In genomic region chr12:119180380-119181040, GRCh38 we compare ENCODE assay signal across 8 cellular contexts. TPM values are rescaled to one million over a fixed set of nuclear protein-coding genes. Genes with fewer than 3 reads are reported as not detected.
DNase-seq lines count a peak whose midpoint lies in the region; ATAC-seq and TF ChIP-seq lines count a peak whose summit lies in the region.
"Had no signal": no experiment of that assay in that cellular context is flagged by ENCODE, and none has a peak within 500 bp of the region (broad histone marks: within the 10 kb centered on the region; RNA-seq: fewer than 3 reads in every experiment).

No MANE protein-coding gene starts in this region.

- peaks cover 32 to 50% (median 39%) of the 10 kb centered on the region in 4 donors for H3K4me1 ChIP-seq in upper lobe of left lung

- no peak for TF ChIP-seq EP300 in upper lobe of left lung (IDR thresholded peaks at IDR 0.05)

- peak in 1 of 4 donors; percentile 19 for TF ChIP-seq POLR2A in upper lobe of left lung (IDR thresholded peaks at IDR 0.05)

- peaks cover 57% of the 10 kb centered on the region for H3K4me1 Mint-ChIP-seq in mesothelial cell of epicardium

- 16 to 20% methylated on average over 4 to 7 of the region's 7 CpGs for WGBS in upper lobe of left lung, 2 donors

- TF ChIP-seq CTCF in epithelial cell of esophagus (IDR thresholded peaks at IDR 0.05; ENCODE audit: insufficient read depth, low read depth, low read length, missing control alignments) (no peak), mesothelial cell of epicardium (IDR thresholded peaks at IDR 0.05; ENCODE audit: unreplicated experiment) (no peak), upper lobe of left lung (IDR thresholded peaks at IDR 0.05) (peak in 1 of 6 experiments; percentile 20)

- peak in 1 of 2 donors; percentile 51 for ATAC-seq in upper lobe of left lung (ENCODE audit: low FRiP score in 2 of 2)

- H3K27me3 Mint-ChIP-seq in mesothelial cell of epicardium (ENCODE audit: low read depth), result no peaks in the 10 kb centered on the region

- DNase-seq in NCI-H226, result peak; percentile 35
- peak; percentile 29 for DNase-seq in epithelial cell of esophagus (ENCODE audit: low read depth)
- DNase-seq in mesothelial cell of epicardium (ENCODE audit: low spot score in 2 of 2, unreplicated experiment in 2 of 2), result peak in 1 of 2 experiments; percentile 42
- peak; percentile 41 to 48 for DNase-seq in upper lobe of left lung
- DNase-seq in retina, result no peak
- DNase-seq in GF-D8 (lab: John Stamatoyannopoulos, UW), result no peak
- no peak for DNase-seq in NCI-H2107 treated with DMSO at 0.1 percent for 48 hours (lab: John Stamatoyannopoulos, UW; ENCODE audit: unreplicated experiment)

- no peaks in the 10 kb centered on the region for H3K9me3 ChIP-seq in upper lobe of left lung

- H3K36me3 Mint-ChIP-seq in mesothelial cell of epicardium, result no peaks in the 10 kb centered on the region

- peak overlapping the region; percentile 91 to 96 (median 94) for H3K27ac ChIP-seq in upper lobe of left lung
- H3K27ac ChIP-seq: HL-60 had no signal

- H3K4me3 ChIP-seq in epithelial cell of esophagus (ENCODE audit: low read length), result peak overlapping the region; percentile 42
- peak overlapping the region; percentile 55 to 67 (median 66) for H3K4me3 ChIP-seq in upper lobe of left lung

- no peaks in the 10 kb centered on the region for H3K9me3 Mint-ChIP-seq in mesothelial cell of epicardium

- H3K27me3 ChIP-seq in upper lobe of left lung, result no peaks in the 10 kb centered on the region

- H3K36me3 ChIP-seq in upper lobe of left lung, result no peaks in the 10 kb centered on the region

- H3K4me3 Mint-ChIP-seq in mesothelial cell of epicardium, result peak overlapping the region; percentile 66

- peak overlapping the region; percentile 97 for H3K27ac Mint-ChIP-seq in mesothelial cell of epicardium

RNA-seq across cellular contexts. Expression of gene HSPB8, which starts 1.8 kb away (rescaled TPM):
- total RNA-seq in mesothelial cell of epicardium (13.5 to 16.8 TPM (median 15.7 TPM) in 3 replicates), upper lobe of left lung (10 to 100 TPM; 15.7 to 59.9 (median 39.8) TPM)

Comparison
In these comparisons a context has a peak if more than half of its experiments do, and no peak if none do; other contexts are left out.
1. DNase-seq: peak in NCI-H226 (single experiment), epithelial cell of esophagus (single experiment) and upper lobe of left lung (2 of 2); none in retina (single experiment), GF-D8 (single experiment) and NCI-H2107 treated with DMSO at 0.1 percent for 48 hours (single experiment).